ENCODE assay signal across 1 cellular context in genomic region chr3:64490180-64490579, GRCh38.
TF ChIP-seq lines count a peak whose summit lies in the region.

No MANE protein-coding gene starts in this region.

TF ChIP-seq in H1, 55 proteins besides CTCF, POLR2A, EP300 and RAD21:
- no peak for TF ChIP-seq GTF2F1 (IDR thresholded peaks at IDR 0.05; ENCODE audit: borderline replicate concordance, low read depth, low read length)
- TF ChIP-seq ZNF274 (IDR thresholded peaks at IDR 0.05; ENCODE audit: borderline replicate concordance, extremely low read depth, low read length), result no peak
- no peak for TF ChIP-seq SP4 (IDR thresholded peaks at IDR 0.05; ENCODE audit: low read length)
- TF ChIP-seq CBX8 (IDR thresholded peaks at IDR 0.05; ENCODE audit: borderline replicate concordance, low read depth, low read length), result no peak
- TF ChIP-seq CHD1 (IDR thresholded peaks at IDR 0.05; ENCODE audit: low read depth, low read length), result no peak
- no peak for TF ChIP-seq RXRA (IDR thresholded peaks at IDR 0.05; ENCODE audit: insufficient read depth, low read depth, low read length)
- no peak for TF ChIP-seq NANOG (IDR thresholded peaks at IDR 0.05; ENCODE audit: insufficient read depth, low read depth, low read length, poor library complexity, severe bottlenecking)
- TF ChIP-seq BRCA1 (IDR thresholded peaks at IDR 0.05; ENCODE audit: low read depth, low read length), result no peak
- no peak for TF ChIP-seq GABPA (IDR thresholded peaks at IDR 0.05; ENCODE audit: borderline replicate concordance, insufficient read depth, low read length)
- no peak for TF ChIP-seq JUN (IDR thresholded peaks at IDR 0.05; ENCODE audit: low read depth, low read length)
